In genomic region chr6:30219244-30219643, GRCh38 we compare ENCODE assay signal across 9 cellular contexts. TPM values are rescaled to one million over a fixed set of nuclear protein-coding genes. Genes with fewer than 3 reads are reported as not detected.
DNase-seq lines count a peak whose midpoint lies in the region; ATAC-seq and TF ChIP-seq lines count a peak whose summit lies in the region.
"Had no signal": no experiment of that assay in that cellular context is flagged by ENCODE, and none has a peak within 500 bp of the region (broad histone marks: within the 10 kb centered on the region; RNA-seq: fewer than 3 reads in every experiment).

No MANE protein-coding gene starts in this region.

- H3K4me3 ChIP-seq in AG10803 (ENCODE audit: low read length) (no peak overlapping the region), GM23338 (no peak overlapping the region), WI38 (ENCODE audit: low read depth, low read length) (no peak overlapping the region), transverse colon (no peak overlapping the region)

- no peaks in the 10 kb centered on the region for H3F3A ChIP-seq in GM23338 (replicated peaks; ENCODE audit: low read depth)

- no peaks in the 10 kb centered on the region for H3K79me2 ChIP-seq in GM23338 (replicated peaks; ENCODE audit: insufficient read depth)

- TF ChIP-seq CTCF in AG10803 (conservative IDR thresholded peaks at IDR 0.05; ENCODE audit: low read length) (peak; percentile 94), GM23338 (conservative IDR thresholded peaks at IDR 0.05; ENCODE audit: low read depth in 2 of 2) (peak; percentile 88 to 91), WI38 (IDR thresholded peaks at IDR 0.05; ENCODE audit: low read depth, low read length) (peak; percentile 92), transverse colon (IDR thresholded peaks at IDR 0.05) (peak; percentile 71 to 84 (median 82))

- H3K4me2 ChIP-seq in GM23338: no peak overlapping the region

- in situ Hi-C loops in transverse colon (cut with MboI; ENCODE audit: low pct_ligation_motif_present in 1 of 4, low pct_unique_long_range_greater_than_20kb in 1 of 4, low sequenced_read_pairs in 3 of 4): no loop called here

- 0% methylated on average over 1 of the region's 1 CpG; no CpG with 5 or more reads in 1 of the 2 donors for WGBS in transverse colon (ENCODE audit: low coverage in 1 of 2), 2 donors

- H3K9me3 Mint-ChIP-seq in GM23338 (peaks cover 28% of the 10 kb centered on the region), memory B cell (peaks cover 7% of the 10 kb centered on the region)

- H3K9me2 ChIP-seq in GM23338 (ENCODE audit: insufficient read depth): no peaks in the 10 kb centered on the region

- TF ChIP-seq EP300 in transverse colon (IDR thresholded peaks at IDR 0.05; ENCODE audit: low read depth): no peak

- peaks cover 13% of the 10 kb centered on the region for H3K27me3 Mint-ChIP-seq in GM23338 (ENCODE audit: insufficient read depth, low read depth, poor library complexity)
- no peaks in the 10 kb centered on the region for H3K27me3 Mint-ChIP-seq in memory B cell

- TF ChIP-seq POLR2A in transverse colon (IDR thresholded peaks at IDR 0.05): no peak

- H3K27ac ChIP-seq in GM23338 (ENCODE audit: low read depth): no peak overlapping the region
- H3K27ac ChIP-seq in transverse colon: no peak overlapping the region

- H3K27ac Mint-ChIP-seq in GM23338: no peak overlapping the region
- H3K27ac Mint-ChIP-seq in memory B cell: no peak overlapping the region

- H3K36me3 ChIP-seq in GM23338 (ENCODE audit: insufficient read depth) (no peaks in the 10 kb centered on the region), transverse colon (no peaks in the 10 kb centered on the region)

- DNase-seq in AG10803 (ENCODE audit: low read depth) (peak; percentile 52), GM23338 (ENCODE audit: low spot score) (peak; percentile 78), NCI-H2227 treated with DMSO at 0.1 percent for 48 hours (lab: John Stamatoyannopoulos, UW) (peak; percentile 45), dermis blood vessel endothelial cell (peak; percentile 70), memory B cell (ENCODE audit: low spot score in 2 of 2) (peak; percentile 47 to 62), transverse colon (peak; percentile 64), HPDE6-E6E7 (ENCODE audit: extremely low spot score) (no peak)

- ATAC-seq in GM23338 (peak; percentile 77), memory B cell (ENCODE audit: low read depth) (peak; percentile 65)

- H3K9me3 ChIP-seq in transverse colon: peaks cover 7% of the 10 kb centered on the region in 2 donors

- intact Hi-C loops in transverse colon (cut with DNase I; ENCODE audit: low total_unique reads): no loop called here

- H3K4me1 ChIP-seq in GM23338 (ENCODE audit: insufficient read depth) (peaks cover 9% of the 10 kb centered on the region; the same call in 1 of the 2 replicates), transverse colon (peaks cover 3 to 8% (median 4%) of the 10 kb centered on the region in 4 donors)

- no peak overlapping the region for H2AFZ ChIP-seq in GM23338

- H3K36me3 Mint-ChIP-seq in GM23338 (ENCODE audit: low read depth) (peaks cover 14% of the 10 kb centered on the region), memory B cell (peaks cover 5% of the 10 kb centered on the region)

- H3K4me3 Mint-ChIP-seq in GM23338 (no peak overlapping the region), memory B cell (no peak overlapping the region)

- H4K20me1 ChIP-seq in GM23338 (replicated peaks; ENCODE audit: insufficient read depth): no peaks in the 10 kb centered on the region

- H3K27me3 ChIP-seq in GM23338 (ENCODE audit: insufficient read depth) (peaks cover 7% of the 10 kb centered on the region; the same call in 1 of the 2 replicates), transverse colon (no peaks in the 10 kb centered on the region)

- H3K4me1 Mint-ChIP-seq in GM23338: peaks cover 11% of the 10 kb centered on the region
- H3K4me1 Mint-ChIP-seq in memory B cell: peaks cover 19% of the 10 kb centered on the region

TF ChIP-seq in GM23338, 12 proteins besides CTCF, POLR2A, EP300 and RAD21 (continues in another document):
- TF ChIP-seq POLR2AphosphoS5 (IDR thresholded peaks at IDR 0.05; ENCODE audit: low read depth) (no peak), JUNB (IDR thresholded peaks at IDR 0.05; ENCODE audit: unreplicated experiment) (no peak), EZH2phosphoT487 (IDR thresholded peaks at IDR 0.05; ENCODE audit: unreplicated experiment) (no peak), ETS1 (IDR thresholded peaks at IDR 0.05) (no peak), EZH2 (IDR thresholded peaks at IDR 0.05; ENCODE audit: low read depth, unreplicated experiment) (no peak), REST (IDR thresholded peaks at IDR 0.05; ENCODE audit: unreplicated experiment) (no peak), ZNF114 (CRISPR knock-in tag; IDR thresholded peaks at IDR 0.05) (no peak), CREB1 (CRISPR knock-in tag; IDR thresholded peaks at IDR 0.05; ENCODE audit: low read depth) (no peak)

RNA-seq across cellular contexts. Expression of gene TRIM26, which starts 6.0 kb away (rescaled TPM):
- total RNA-seq in GM23338 (2014; rRNA removed; shearing (Covaris generic)): 31.0 and 38.0 TPM in 2 replicates
- polyA plus RNA-seq in GM23338 (2016; fragmentation: Nextera tagmentation; extraction: Ambion mirVana): 9.9 and 11.0 TPM in 2 replicates
- total RNA-seq in dermis blood vessel endothelial cell (29.3 and 39.0 TPM in 2 replicates), transverse colon (10 to 100 TPM; 19.5 to 92.0 (median 53.2) TPM)

RNA-seq across cellular contexts. Expression of gene TRIM15, which starts 55.9 kb away (rescaled TPM):
- total RNA-seq in GM23338 (2014; rRNA removed; shearing (Covaris generic)): 0.23 and 1.0 TPM in 2 replicates
- 0.21 and 0.26 TPM in 2 replicates for polyA plus RNA-seq in GM23338 (2016; fragmentation: Nextera tagmentation; extraction: Ambion mirVana)
- total RNA-seq in dermis blood vessel endothelial cell (not detected in 2 replicates), transverse colon (10 to 100 TPM in 3 of 4 donors, 1 to 10 TPM in 1; 5.8 to 90.7 (median 51.8) TPM)
- total RNA-seq: glomerular endothelial cell had no signal

RNA-seq across cellular contexts. Expression of gene TRIM10, which starts 58.2 kb away (rescaled TPM):
- 0.31 TPM in 1 of 2 replicates, not detected in the other for total RNA-seq in GM23338 (2014; rRNA removed; shearing (Covaris generic))
- polyA plus RNA-seq in GM23338 (2016; fragmentation: Nextera tagmentation; extraction: Ambion mirVana): not detected in 2 replicates
- not detected in 2 replicates for total RNA-seq in dermis blood vessel endothelial cell
- total RNA-seq in transverse colon: 10 to 100 TPM in 1 of 4 donors, 1 to 10 TPM in 2, under 1 TPM in 1; 0.20 to 19.8 (median 3.7) TPM
- total RNA-seq: glomerular endothelial cell had no signal
